In genomic region chr11:114162719-114163123, GRCh38 we compare ENCODE assay signal across 8 cellular contexts.
DNase-seq lines count a peak whose midpoint lies in the region; ATAC-seq lines count a peak whose summit lies in the region.

No MANE protein-coding gene starts in this region.

- no peaks in the 10 kb centered on the region for H3K9me3 ChIP-seq in skeletal muscle tissue (ENCODE audit: control insufficient read depth in 3 of 3, low read length in 3 of 3)

- no peak for ATAC-seq in HG03095 (IDR thresholded peaks at IDR 0.05; ENCODE audit: unreplicated experiment)

- DNase-seq in Ammon's horn (ENCODE audit: low spot score) (peak; percentile 96), NCI-H1105 (lab: John Stamatoyannopoulos, UW) (peak; percentile 95), astrocyte of the hippocampus (ENCODE audit: low read depth, low spot score) (peak; percentile 99), hypothalamus (lab: John Stamatoyannopoulos, UW) (peak; percentile 39 to 97 (median 84))
- no peak for DNase-seq in effector CD4-positive, alpha-beta T cell
- DNase-seq in stimulated activated naive CD4-positive, alpha-beta T cell treated with Interleukin-2 at 50 U/mL for 16 hours (lab: John Stamatoyannopoulos, UW): no peak

- peak overlapping the region; percentile 58 to 69 (median 67) for H3K4me3 ChIP-seq in skeletal muscle tissue (ENCODE audit: low read length in 3 of 3)

- H3K4me1 ChIP-seq in skeletal muscle tissue (ENCODE audit: control insufficient read depth in 3 of 3, insufficient read depth in 3 of 3, low read length in 3 of 3): peaks cover 86 to 96% (median 93%) of the 10 kb centered on the region in 3 donors

- H3K36me3 ChIP-seq in skeletal muscle tissue (ENCODE audit: control insufficient read depth in 3 of 3, insufficient read depth in 3 of 3, low read length in 3 of 3): peaks cover 0 to 7% (median 0%) of the 10 kb centered on the region in 3 donors

- no peaks in the 10 kb centered on the region for H3K27me3 ChIP-seq in skeletal muscle tissue (ENCODE audit: control insufficient read depth in 3 of 3, insufficient read depth in 3 of 3, low read length in 3 of 3)

- H3K9ac ChIP-seq in skeletal muscle tissue (ENCODE audit: low read depth in 1 of 3, low read length in 3 of 3): peak overlapping the region; percentile 77 to 87 (median 82)

- peak overlapping the region; percentile 99 for H3K27ac ChIP-seq in skeletal muscle tissue (ENCODE audit: low read depth, low read length)

Comparison
In these comparisons a context has a peak if more than half of its experiments do, and no peak if none do; other contexts are left out.
1. DNase-seq: peak in Ammon's horn (single experiment), NCI-H1105 (single experiment), astrocyte of the hippocampus (single experiment) and hypothalamus (51 of 51); none in effector CD4-positive, alpha-beta T cell (single experiment) and stimulated activated naive CD4-positive, alpha-beta T cell treated with Interleukin-2 at 50 U/mL for 16 hours (single experiment).